11 cellular contexts compared by ENCODE assay signal in genomic region chr11:34586655-34587281, GRCh38. TPM values are rescaled to one million over a fixed set of nuclear protein-coding genes. Genes with fewer than 3 reads are reported as not detected.
DNase-seq lines count a peak whose midpoint lies in the region; ATAC-seq and TF ChIP-seq lines count a peak whose summit lies in the region.
"Had no signal": no experiment of that assay in that cellular context is flagged by ENCODE, and none has a peak within 500 bp of the region (broad histone marks: within the 10 kb centered on the region; RNA-seq: fewer than 3 reads in every experiment).

No MANE protein-coding gene starts in this region.

- intact Hi-C loops in Right ventricle myocardium superior (cut with DNase I) (loop anchor here (2.0 to 10.0 kb wide), 2 partner anchors 304 to 808 kb away; no protein-coding TSS in a partner anchor), breast epithelium (cut with DNase I; ENCODE audit: low total_unique reads) (loop anchor here (10.0 kb wide), 1 partner anchor 298 kb away; no protein-coding TSS in a partner anchor), upper lobe of right lung (cut with DNase I) (loop anchor here (10.0 kb wide), 1 partner anchor 308 kb away; no protein-coding TSS in a partner anchor), A673 (cut with micrococcal nuclease; ENCODE audit: unreplicated experiment) (loop anchor here (1.0 to 10.0 kb wide), 5 partner anchors 304 to 1678 kb away; no protein-coding TSS in a partner anchor)

- H3K4me1 ChIP-seq in right atrium auricular region, result peaks cover 0 to 8% of the 10 kb centered on the region in 2 donors
- H3K4me1 ChIP-seq in breast epithelium, result peaks cover 0 to 10% of the 10 kb centered on the region in 2 donors
- H3K4me1 ChIP-seq in mucosa of stomach (ENCODE audit: control insufficient read depth, insufficient read depth, low read length), result peaks cover 36% of the 10 kb centered on the region
- peaks cover 19% of the 10 kb centered on the region for H3K4me1 ChIP-seq in upper lobe of right lung
- H3K4me1 ChIP-seq in A673 (ENCODE audit: insufficient read depth, low read length, poor library complexity, severe bottlenecking), result peaks cover 3% of the 10 kb centered on the region

- no peak overlapping the region for H3K4me3 Mint-ChIP-seq in activated T-cell treated with anti-CD3 and anti-CD28 coated beads, Interleukin-2, amount 50 U/mL, for 72 hours
- H3K4me3 Mint-ChIP-seq: nephron progenitor cell had no signal

- no peaks in the 10 kb centered on the region for H3K9me3 Mint-ChIP-seq in activated T-cell treated with anti-CD3 and anti-CD28 coated beads, Interleukin-2, amount 50 U/mL, for 72 hours
- H3K9me3 Mint-ChIP-seq: nephron progenitor cell had no signal

- peaks cover 11% of the 10 kb centered on the region for H3K4me1 Mint-ChIP-seq in activated T-cell treated with anti-CD3 and anti-CD28 coated beads, Interleukin-2, amount 50 U/mL, for 72 hours (ENCODE audit: low read depth)

- TF ChIP-seq POLR2A in breast epithelium (IDR thresholded peaks at IDR 0.05), result no peak

- TF ChIP-seq CTCF in right atrium auricular region (IDR thresholded peaks at IDR 0.05) (no peak), breast epithelium (IDR thresholded peaks at IDR 0.05) (no peak), upper lobe of right lung (IDR thresholded peaks at IDR 0.05) (no peak), A673 (conservative IDR thresholded peaks at IDR 0.05; ENCODE audit: low read depth, low read length) (no peak)

- no TSS peak for BruUV-seq in A673 (replicated peaks; lab: Mats Ljungman, UMichigan)

- ATAC-seq in Right ventricle myocardium superior (ENCODE audit: poor library complexity), result peak; percentile 48
- peak; percentile 20 for ATAC-seq in upper lobe of right lung
- ATAC-seq in GM18907 (IDR thresholded peaks at IDR 0.05; ENCODE audit: unreplicated experiment), result no peak
- ATAC-seq in activated T-cell treated with anti-CD3 and anti-CD28 coated beads, Interleukin-2, amount 50 U/mL, for 72 hours (replicated peaks in 1 of 2), result no peak

- H3K9ac ChIP-seq in mucosa of stomach (ENCODE audit: low read length), result peak overlapping the region; percentile 7

- no peaks in the 10 kb centered on the region for H3K36me3 ChIP-seq in right atrium auricular region
- no peaks in the 10 kb centered on the region for H3K36me3 ChIP-seq in breast epithelium
- H3K36me3 ChIP-seq in mucosa of stomach (ENCODE audit: control insufficient read depth, insufficient read depth, low read length), result no peaks in the 10 kb centered on the region
- H3K36me3 ChIP-seq in upper lobe of right lung, result no peaks in the 10 kb centered on the region
- H3K36me3 ChIP-seq in A673 (ENCODE audit: insufficient read depth, low read length, poor library complexity, severe bottlenecking), result no peaks in the 10 kb centered on the region
- H3K36me3 ChIP-seq: colonic mucosa had no signal

- H3K27me3 ChIP-seq in right atrium auricular region (no peaks in the 10 kb centered on the region), breast epithelium (no peaks in the 10 kb centered on the region), mucosa of stomach (ENCODE audit: control insufficient read depth, insufficient read depth, low read length) (no peaks in the 10 kb centered on the region), upper lobe of right lung (peaks cover 3% of the 10 kb centered on the region), A673 (replicated peaks; ENCODE audit: insufficient read depth, low read depth, low read length, poor library complexity) (peaks cover 38% of the 10 kb centered on the region)
- H3K27me3 ChIP-seq: colonic mucosa had no signal

- H3K27me3 Mint-ChIP-seq in activated T-cell treated with anti-CD3 and anti-CD28 coated beads, Interleukin-2, amount 50 U/mL, for 72 hours (ENCODE audit: low read depth), result peaks cover 78% of the 10 kb centered on the region

- H3K4me3 ChIP-seq in right atrium auricular region, result no peak overlapping the region
- peak overlapping the region in 2 of 3 donors; percentile 12 to 34 for H3K4me3 ChIP-seq in breast epithelium
- no peak overlapping the region for H3K4me3 ChIP-seq in mucosa of stomach (ENCODE audit: low read length)
- no peak overlapping the region for H3K4me3 ChIP-seq in upper lobe of right lung
- H3K4me3 ChIP-seq in A673 (ENCODE audit: low read depth, low read length, poor library complexity, severe bottlenecking), result no peak overlapping the region
- H3K4me3 ChIP-seq: colonic mucosa had no signal

- DNase-seq in Right ventricle myocardium superior (peak; percentile 37), right atrium auricular region (ENCODE audit: low spot score) (no peak), breast epithelium (ENCODE audit: low spot score in 2 of 2) (no peak), upper lobe of right lung (no peak), A673 (ENCODE audit: low spot score) (no peak)
- DNase-seq in activated T-cell treated with anti-CD3 and anti-CD28 coated beads, Interleukin-2, amount 50 U/mL, for 72 hours, result no peak
- DNase-seq: colonic mucosa; nephron progenitor cell; stimulated activated CD4-positive, alpha-beta T cell treated with anti-CD3 and anti-CD28 coated beads, Interleukin-15, amount 100 ng/mL, for 24 hours had no signal

- no peaks in the 10 kb centered on the region for H3K36me3 Mint-ChIP-seq in activated T-cell treated with anti-CD3 and anti-CD28 coated beads, Interleukin-2, amount 50 U/mL, for 72 hours (ENCODE audit: insufficient read depth in 2 of 2)

- no peaks in the 10 kb centered on the region for H3K9me3 ChIP-seq in right atrium auricular region
- no peaks in the 10 kb centered on the region for H3K9me3 ChIP-seq in breast epithelium
- H3K9me3 ChIP-seq in mucosa of stomach (ENCODE audit: control insufficient read depth, low read length), result no peaks in the 10 kb centered on the region
- H3K9me3 ChIP-seq in upper lobe of right lung, result no peaks in the 10 kb centered on the region
- H3K9me3 ChIP-seq in A673 (ENCODE audit: low read depth, low read length, poor library complexity, severe bottlenecking), result no peaks in the 10 kb centered on the region
- H3K9me3 ChIP-seq: colonic mucosa had no signal

- CTCF ChIA-PET in A673 (lab: Charles Lee), result interaction anchor here (0.8 to 1.6 kb wide), 4 partner anchors 74 to 449 kb away, joined by 3 to 4 read pairs (median 3); partner anchors contain the start of gene ELF5

- POLR2A ChIA-PET in A673 (lab: Charles Lee; ENCODE audit: low non-redundant PET), result no interaction called here

- H3K27ac Mint-ChIP-seq in activated T-cell treated with anti-CD3 and anti-CD28 coated beads, Interleukin-2, amount 50 U/mL, for 72 hours, result no peak overlapping the region
- H3K27ac Mint-ChIP-seq: nephron progenitor cell had no signal

- H3K27ac ChIP-seq in right atrium auricular region (no peak overlapping the region), breast epithelium (no peak overlapping the region), upper lobe of right lung (no peak overlapping the region), A673 (ENCODE audit: low read depth, low read length, poor library complexity, severe bottlenecking) (no peak overlapping the region)
- H3K27ac ChIP-seq: colonic mucosa had no signal

RNA-seq across cellular contexts. Expression of gene EHF, which starts 34.1 kb away (rescaled TPM):
- total RNA-seq in Right ventricle myocardium superior (2.3 TPM), right atrium auricular region (under 1 TPM in 1 of 2 donors, not detected in 1; 0.78 TPM), breast epithelium (100 to 1,000 TPM in 2 of 3 donors, under 1 TPM in 1; 0.16 to 392 (median 132) TPM), upper lobe of right lung (36.4 TPM), A673 (2021) (not detected in 2 replicates)
- total RNA-seq in activated T-cell treated with anti-CD3 and anti-CD28 coated beads, Interleukin-2, amount 50 U/mL, for 72 hours, result not detected

Comparison
In these comparisons a context has a peak if more than half of its experiments do, and no peak if none do; other contexts are left out.
1. ATAC-seq: peak in Right ventricle myocardium superior (single experiment) and upper lobe of right lung (single experiment); none in GM18907 (single experiment) and activated T-cell treated with anti-CD3 and anti-CD28 coated beads, Interleukin-2, amount 50 U/mL, for 72 hours (0 of 2).
2. H3K4me3 ChIP-seq: peak in breast epithelium (2 of 3); none in right atrium auricular region (0 of 2), mucosa of stomach (single experiment), upper lobe of right lung (single experiment) and A673 (single experiment).